Comparison of ENCODE assay signal across 1 cellular context in genomic region chr19:6087074-6087506, GRCh38.
TF ChIP-seq lines count a peak whose summit lies in the region.

No MANE protein-coding gene starts in this region.

TF ChIP-seq in K562, 482 proteins besides CTCF, POLR2A, EP300 and RAD21 (continued from another document and continues in another):
- TF ChIP-seq, protein P1, sequence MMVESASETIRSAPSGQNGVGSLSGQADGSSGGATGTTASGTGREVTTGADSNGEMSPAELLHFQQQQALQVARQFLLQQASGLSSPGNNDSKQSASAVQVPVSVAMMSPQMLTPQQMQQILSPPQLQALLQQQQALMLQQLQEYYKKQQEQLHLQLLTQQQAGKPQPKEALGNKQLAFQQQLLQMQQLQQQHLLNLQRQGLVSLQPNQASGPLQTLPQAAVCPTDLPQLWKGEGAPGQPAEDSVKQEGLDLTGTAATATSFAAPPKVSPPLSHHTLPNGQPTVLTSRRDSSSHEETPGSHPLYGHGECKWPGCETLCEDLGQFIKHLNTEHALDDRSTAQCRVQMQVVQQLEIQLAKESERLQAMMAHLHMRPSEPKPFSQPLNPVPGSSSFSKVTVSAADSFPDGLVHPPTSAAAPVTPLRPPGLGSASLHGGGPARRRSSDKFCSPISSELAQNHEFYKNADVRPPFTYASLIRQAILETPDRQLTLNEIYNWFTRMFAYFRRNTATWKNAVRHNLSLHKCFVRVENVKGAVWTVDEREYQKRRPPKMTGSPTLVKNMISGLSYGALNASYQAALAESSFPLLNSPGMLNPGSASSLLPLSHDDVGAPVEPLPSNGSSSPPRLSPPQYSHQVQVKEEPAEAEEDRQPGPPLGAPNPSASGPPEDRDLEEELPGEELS (CRISPR knock-in tag; IDR thresholded peaks at IDR 0.05; ENCODE audit: borderline replicate concordance), result no peak
- TF ChIP-seq BCL6 (CRISPR knock-in tag; IDR thresholded peaks at IDR 0.05) (no peak), GATAD2A (IDR thresholded peaks at IDR 0.05) (no peak), ZNF75A (CRISPR knock-in tag; IDR thresholded peaks at IDR 0.05) (no peak), SIN3A (IDR thresholded peaks at IDR 0.05; ENCODE audit: borderline replicate concordance in 2 of 2, control insufficient read depth in 1 of 2, low read depth in 2 of 2, low read length in 2 of 2) (no peak), ARNT (IDR thresholded peaks at IDR 0.05) (no peak), POLR2B (IDR thresholded peaks at IDR 0.05; ENCODE audit: low read depth, partially characterized antibody) (no peak), EGR1 (conservative IDR thresholded peaks at IDR 0.05) (no peak), ELF2 (CRISPR knock-in tag; IDR thresholded peaks at IDR 0.05) (no peak), CBFA2T2 (conservative IDR thresholded peaks at IDR 0.05) (peak; percentile 51; the same call in 1 of the 2 replicates), TCF3 (CRISPR knock-in tag; IDR thresholded peaks at IDR 0.05) (peak; percentile 57), ZNF253 (CRISPR knock-in tag; conservative IDR thresholded peaks at IDR 0.05) (no peak), RFX7 (CRISPR knock-in tag; IDR thresholded peaks at IDR 0.05) (no peak), HDAC1 (IDR thresholded peaks at IDR 0.05) (no peak), ZNF121 (CRISPR knock-in tag; conservative IDR thresholded peaks at IDR 0.05) (no peak), ZNF764 (CRISPR knock-in tag; IDR thresholded peaks at IDR 0.05; ENCODE audit: low read depth) (no peak), ZNF785 (CRISPR knock-in tag; IDR thresholded peaks at IDR 0.05) (no peak), SMARCC2 (IDR thresholded peaks at IDR 0.05; ENCODE audit: low read depth) (no peak), CBX3 (IDR thresholded peaks at IDR 0.05; ENCODE audit: borderline replicate concordance in 1 of 2, low read length in 2 of 2) (no peak), PTBP1 (IDR thresholded peaks at IDR 0.05; ENCODE audit: low read depth, low read length) (no peak), ZNF551 (CRISPR knock-in tag; IDR thresholded peaks at IDR 0.05) (no peak), BRCA1 (IDR thresholded peaks at IDR 0.05) (no peak), BRCA1 (CRISPR knock-in tag; IDR thresholded peaks at IDR 0.05) (no peak), PCBP1 (IDR thresholded peaks at IDR 0.05; ENCODE audit: low read depth, low read length, poor library complexity, severe bottlenecking) (no peak), BDP1 (IDR thresholded peaks at IDR 0.05; ENCODE audit: insufficient read depth, insufficient read length) (no peak), HMG20A (CRISPR knock-in tag; conservative IDR thresholded peaks at IDR 0.05) (no peak), SMAD1 (IDR thresholded peaks at IDR 0.05; ENCODE audit: low read depth, low read length, partially characterized antibody) (no peak), RFX5 (IDR thresholded peaks at IDR 0.05; ENCODE audit: low read depth, low read length) (no peak), POLR2AphosphoS2 (IDR thresholded peaks at IDR 0.05; ENCODE audit: low read length) (no peak), SMARCA4 (IDR thresholded peaks at IDR 0.05) (no peak), ZNF224 (CRISPR knock-in tag; IDR thresholded peaks at IDR 0.05) (no peak), OTX1 (CRISPR knock-in tag; IDR thresholded peaks at IDR 0.05) (no peak), IFI16 (CRISPR knock-in tag; IDR thresholded peaks at IDR 0.05) (no peak), MGA (IDR thresholded peaks at IDR 0.05) (peak; percentile 34; the same call in 1 of the 2 replicates), SAFB2 (IDR thresholded peaks at IDR 0.05; ENCODE audit: borderline replicate concordance, low read depth, low read length, severe bottlenecking) (no peak), MAFK (IDR thresholded peaks at IDR 0.05; ENCODE audit: low read length) (no peak), ZNF232 (CRISPR knock-in tag; IDR thresholded peaks at IDR 0.05) (no peak)
- TF ChIP-seq, protein P2, sequence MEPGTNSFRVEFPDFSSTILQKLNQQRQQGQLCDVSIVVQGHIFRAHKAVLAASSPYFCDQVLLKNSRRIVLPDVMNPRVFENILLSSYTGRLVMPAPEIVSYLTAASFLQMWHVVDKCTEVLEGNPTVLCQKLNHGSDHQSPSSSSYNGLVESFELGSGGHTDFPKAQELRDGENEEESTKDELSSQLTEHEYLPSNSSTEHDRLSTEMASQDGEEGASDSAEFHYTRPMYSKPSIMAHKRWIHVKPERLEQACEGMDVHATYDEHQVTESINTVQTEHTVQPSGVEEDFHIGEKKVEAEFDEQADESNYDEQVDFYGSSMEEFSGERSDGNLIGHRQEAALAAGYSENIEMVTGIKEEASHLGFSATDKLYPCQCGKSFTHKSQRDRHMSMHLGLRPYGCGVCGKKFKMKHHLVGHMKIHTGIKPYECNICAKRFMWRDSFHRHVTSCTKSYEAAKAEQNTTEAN (CRISPR knock-in tag; IDR thresholded peaks at IDR 0.05), result no peak
- TF ChIP-seq, protein P3, sequence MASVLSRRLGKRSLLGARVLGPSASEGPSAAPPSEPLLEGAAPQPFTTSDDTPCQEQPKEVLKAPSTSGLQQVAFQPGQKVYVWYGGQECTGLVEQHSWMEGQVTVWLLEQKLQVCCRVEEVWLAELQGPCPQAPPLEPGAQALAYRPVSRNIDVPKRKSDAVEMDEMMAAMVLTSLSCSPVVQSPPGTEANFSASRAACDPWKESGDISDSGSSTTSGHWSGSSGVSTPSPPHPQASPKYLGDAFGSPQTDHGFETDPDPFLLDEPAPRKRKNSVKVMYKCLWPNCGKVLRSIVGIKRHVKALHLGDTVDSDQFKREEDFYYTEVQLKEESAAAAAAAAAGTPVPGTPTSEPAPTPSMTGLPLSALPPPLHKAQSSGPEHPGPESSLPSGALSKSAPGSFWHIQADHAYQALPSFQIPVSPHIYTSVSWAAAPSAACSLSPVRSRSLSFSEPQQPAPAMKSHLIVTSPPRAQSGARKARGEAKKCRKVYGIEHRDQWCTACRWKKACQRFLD (CRISPR knock-in tag; IDR thresholded peaks at IDR 0.05), result no peak
- TF ChIP-seq, protein P4, sequence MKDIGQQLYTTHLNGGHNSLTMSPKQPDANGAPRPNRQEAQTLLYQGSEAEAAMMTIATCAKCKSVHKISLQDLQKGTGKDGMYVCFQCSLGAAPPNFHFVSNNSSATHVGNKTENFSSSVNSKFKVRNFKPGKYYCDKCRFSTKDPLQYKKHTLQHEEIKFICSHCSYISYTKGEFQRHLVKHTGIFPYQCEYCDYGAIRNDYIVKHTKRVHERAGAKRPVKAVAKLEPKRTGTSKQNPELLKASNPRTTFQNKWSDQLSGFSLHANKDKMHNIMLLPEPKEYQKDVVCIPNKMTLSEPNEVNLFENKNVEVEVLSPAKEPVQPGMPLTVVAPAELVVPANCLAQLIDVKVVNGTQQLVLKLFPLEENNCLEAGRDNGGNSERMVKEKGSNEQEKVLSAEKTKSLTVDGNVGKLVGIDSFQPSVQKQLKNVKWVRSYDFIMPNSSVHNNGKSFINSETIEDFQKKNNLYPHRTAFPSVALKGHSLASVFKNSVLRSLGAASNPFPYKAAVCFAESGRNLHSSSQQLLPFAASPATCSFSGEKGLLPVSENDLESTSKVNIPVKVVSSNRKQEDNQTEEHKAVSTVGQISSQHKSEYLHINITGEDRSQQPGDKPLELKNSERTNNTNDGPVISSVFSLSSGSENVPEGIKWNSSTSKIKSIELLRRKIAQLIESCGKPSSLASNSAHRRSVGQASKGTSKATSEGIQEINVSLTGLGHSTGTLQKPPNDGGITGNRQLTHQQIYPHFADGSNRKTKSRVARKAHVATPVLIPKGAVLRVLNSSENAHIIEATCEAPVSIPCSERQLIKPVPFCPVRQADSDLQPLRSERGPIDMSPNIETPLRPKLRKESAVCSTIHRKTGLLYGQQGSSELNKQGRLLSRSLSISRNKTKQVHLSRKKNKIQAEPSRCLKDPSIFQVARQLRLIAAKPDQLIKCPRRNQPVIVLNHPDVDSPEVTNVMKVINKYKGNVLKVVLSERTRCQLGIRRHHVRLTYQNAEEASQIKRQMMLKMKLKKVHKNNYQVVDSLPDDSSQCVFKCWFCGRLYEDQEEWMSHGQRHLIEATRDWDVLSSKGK (CRISPR knock-in tag; IDR thresholded peaks at IDR 0.05), result no peak
- TF ChIP-seq, protein P5, sequence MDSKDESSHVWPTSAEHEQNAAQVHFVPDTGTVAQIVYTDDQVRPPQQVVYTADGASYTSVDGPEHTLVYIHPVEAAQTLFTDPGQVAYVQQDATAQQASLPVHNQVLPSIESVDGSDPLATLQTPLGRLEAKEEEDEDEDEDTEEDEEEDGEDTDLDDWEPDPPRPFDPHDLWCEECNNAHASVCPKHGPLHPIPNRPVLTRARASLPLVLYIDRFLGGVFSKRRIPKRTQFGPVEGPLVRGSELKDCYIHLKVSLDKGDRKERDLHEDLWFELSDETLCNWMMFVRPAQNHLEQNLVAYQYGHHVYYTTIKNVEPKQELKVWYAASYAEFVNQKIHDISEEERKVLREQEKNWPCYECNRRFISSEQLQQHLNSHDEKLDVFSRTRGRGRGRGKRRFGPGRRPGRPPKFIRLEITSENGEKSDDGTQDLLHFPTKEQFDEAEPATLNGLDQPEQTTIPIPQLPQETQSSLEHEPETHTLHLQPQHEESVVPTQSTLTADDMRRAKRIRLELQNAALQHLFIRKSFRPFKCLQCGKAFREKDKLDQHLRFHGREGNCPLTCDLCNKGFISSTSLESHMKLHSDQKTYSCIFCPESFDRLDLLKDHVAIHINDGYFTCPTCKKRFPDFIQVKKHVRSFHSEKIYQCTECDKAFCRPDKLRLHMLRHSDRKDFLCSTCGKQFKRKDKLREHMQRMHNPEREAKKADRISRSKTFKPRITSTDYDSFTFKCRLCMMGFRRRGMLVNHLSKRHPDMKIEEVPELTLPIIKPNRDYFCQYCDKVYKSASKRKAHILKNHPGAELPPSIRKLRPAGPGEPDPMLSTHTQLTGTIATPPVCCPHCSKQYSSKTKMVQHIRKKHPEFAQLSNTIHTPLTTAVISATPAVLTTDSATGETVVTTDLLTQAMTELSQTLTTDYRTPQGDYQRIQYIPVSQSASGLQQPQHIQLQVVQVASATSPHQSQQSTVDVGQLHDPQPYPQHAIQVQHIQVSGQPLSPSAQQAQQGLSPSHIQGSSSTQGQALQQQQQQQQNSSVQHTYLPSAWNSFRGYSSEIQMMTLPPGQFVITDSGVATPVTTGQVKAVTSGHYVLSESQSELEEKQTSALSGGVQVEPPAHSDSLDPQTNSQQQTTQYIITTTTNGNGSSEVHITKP (IDR thresholded peaks at IDR 0.05; ENCODE audit: partially characterized antibody), result no peak
